16 cellular contexts compared by ENCODE assay signal in genomic region chr17:33240397-33240796, GRCh38. TPM values are rescaled to one million over a fixed set of nuclear protein-coding genes. Genes with fewer than 3 reads are reported as not detected.
DNase-seq lines count a peak whose midpoint lies in the region; ATAC-seq and TF ChIP-seq lines count a peak whose summit lies in the region.
"Had no signal": no experiment of that assay in that cellular context is flagged by ENCODE, and none has a peak within 500 bp of the region (broad histone marks: within the 10 kb centered on the region; RNA-seq: fewer than 3 reads in every experiment).

No MANE protein-coding gene starts in this region.

- H3K27ac Mint-ChIP-seq in glutamatergic neuron (ENCODE audit: unreplicated experiment): peak overlapping the region; percentile 49
- H3K27ac Mint-ChIP-seq: CD8-positive, alpha-beta T cell; HFFc6; IgD-negative memory B cell had no signal

- POLR2A ChIA-PET in SK-N-SH (lab: Yijun Ruan, JAX): no interaction called here

- H3K36me3 ChIP-seq in SK-N-SH (replicated peaks in 1 of 2; ENCODE audit: control insufficient read depth in 1 of 2, insufficient read depth in 2 of 2, low read length in 1 of 2): no peaks in the 10 kb centered on the region
- H3K36me3 ChIP-seq: BLaER1 treated with 17β-estradiol and CSF1 and Interleukin-3, amounts not matched to agents 10 nM and 100 nM had no signal

- H3K9me3 ChIP-seq in SK-N-SH: no peaks in the 10 kb centered on the region
- H3K9me3 ChIP-seq: BLaER1 treated with 17β-estradiol and CSF1 and Interleukin-3, amounts not matched to agents 10 nM and 100 nM had no signal

- H3K79me2 ChIP-seq in SK-N-SH (ENCODE audit: insufficient read depth): no peaks in the 10 kb centered on the region

- H3K4me1 ChIP-seq in SK-N-SH (ENCODE audit: control insufficient read depth in 1 of 2, insufficient read depth in 2 of 2, low read depth in 1 of 2, low read length in 1 of 2): peaks cover 5 to 19% of the 10 kb centered on the region in 2 experiments; a peak in 3 of 4 replicates
- H3K4me1 ChIP-seq: BLaER1 treated with 17β-estradiol and CSF1 and Interleukin-3, amounts not matched to agents 10 nM and 100 nM had no signal

- no peak overlapping the region for H3K27ac ChIP-seq in SK-N-SH (ENCODE audit: low read depth in 2 of 2, low read length in 1 of 2)
- H3K27ac ChIP-seq: BLaER1 treated with 17β-estradiol and CSF1 and Interleukin-3, amounts not matched to agents 10 nM and 100 nM had no signal

- no peak for ATAC-seq in SK-N-SH treated with all-trans-retinoic acid at 6 μM for 48 hours
- ATAC-seq: CD8-positive, alpha-beta T cell had no signal

- no peak for TF ChIP-seq EP300 in SK-N-SH (IDR thresholded peaks at IDR 0.05; ENCODE audit: borderline replicate concordance in 1 of 2, low read depth in 1 of 2, low read length in 1 of 2)

- H3K4me1 Mint-ChIP-seq in glutamatergic neuron (ENCODE audit: low read depth, unreplicated experiment): peaks cover 14% of the 10 kb centered on the region
- H3K4me1 Mint-ChIP-seq: IgD-negative memory B cell had no signal

- H3K9ac ChIP-seq in SK-N-SH: no peak overlapping the region
- H3K9ac ChIP-seq: BLaER1 treated with 17β-estradiol and CSF1 and Interleukin-3, amounts not matched to agents 10 nM and 100 nM had no signal

- H3K4me3 ChIP-seq in SK-N-SH (ENCODE audit: low read depth in 2 of 2, low read length in 1 of 2): no peak overlapping the region
- H3K4me3 ChIP-seq: BLaER1 treated with 17β-estradiol and CSF1 and Interleukin-3, amounts not matched to agents 10 nM and 100 nM had no signal

- H3F3A ChIP-seq in SK-N-SH (replicated peaks; ENCODE audit: insufficient read depth): peaks cover 6% of the 10 kb centered on the region

- in situ Hi-C loops in ACHN (cut with HindIII; ENCODE audit: low pct_ligation_motif_present, low pct_unique_long_range_greater_than_20kb, low sequenced_read_pairs): no loop called here

- H3K9me3 Mint-ChIP-seq in glutamatergic neuron (ENCODE audit: unreplicated experiment): peaks cover 3% of the 10 kb centered on the region
- H3K9me3 Mint-ChIP-seq: CD8-positive, alpha-beta T cell had no signal

- no peak for TF ChIP-seq RAD21 in SK-N-SH (IDR thresholded peaks at IDR 0.05; ENCODE audit: low read length)

- no peak overlapping the region for H3K4me3 Mint-ChIP-seq in glutamatergic neuron (ENCODE audit: unreplicated experiment)
- H3K4me3 Mint-ChIP-seq: CD8-positive, alpha-beta T cell; HFFc6; IgD-negative memory B cell had no signal

- no peak overlapping the region for H3K4me2 ChIP-seq in SK-N-SH
- H3K4me2 ChIP-seq: BLaER1 treated with 17β-estradiol and CSF1 and Interleukin-3, amounts not matched to agents 10 nM and 100 nM had no signal

- TF ChIP-seq CTCF in SK-N-SH (IDR thresholded peaks at IDR 0.05) (no peak), glutamatergic neuron (IDR thresholded peaks at IDR 0.05; ENCODE audit: partially characterized antibody, unreplicated experiment) (no peak)

- CTCF ChIA-PET in SK-N-SH (lab: Yijun Ruan, JAX): interaction anchor here (1.3 kb wide), 1 partner anchor 11 kb away, joined by 5 read pairs; no protein-coding TSS in a partner anchor

- DNase-seq in SK-N-SH: peak; percentile 30
- DNase-seq in NCI-H187 treated with DMSO at 0.1 percent for 48 hours (lab: John Stamatoyannopoulos, UW): peak; percentile 64
- DNase-seq in glutamatergic neuron: peak; percentile 39
- DNase-seq in HCEC 1CT: no peak
- no peak for DNase-seq in amniotic stem cell (lab: John Stamatoyannopoulos, UW)
- no peak for DNase-seq in ACHN
- DNase-seq: CD8-positive, alpha-beta T cell; H7; HFFc6; NCI-H146; NCI-H2081; NCI-H510A treated with DMSO at 0.1 percent for 48 hours had no signal

- H2AFZ ChIP-seq in SK-N-SH (ENCODE audit: low read depth): no peak overlapping the region

- WGBS in SK-N-SH (ENCODE audit: low lambda C conversion rate): 68% methylated on average over 6 of the region's 6 CpGs

- peaks cover 5% of the 10 kb centered on the region for H3K27me3 Mint-ChIP-seq in glutamatergic neuron (ENCODE audit: unreplicated experiment)

- H4K20me1 ChIP-seq in SK-N-SH (ENCODE audit: insufficient read depth): no peaks in the 10 kb centered on the region
- H4K20me1 ChIP-seq: BLaER1 treated with 17β-estradiol and CSF1 and Interleukin-3, amounts not matched to agents 10 nM and 100 nM had no signal

- H3K27me3 ChIP-seq in SK-N-SH (ENCODE audit: insufficient read depth): no peaks in the 10 kb centered on the region
- H3K27me3 ChIP-seq: BLaER1 treated with 17β-estradiol and CSF1 and Interleukin-3, amounts not matched to agents 10 nM and 100 nM had no signal

- H3K36me3 Mint-ChIP-seq in glutamatergic neuron (ENCODE audit: unreplicated experiment): no peaks in the 10 kb centered on the region
- H3K36me3 Mint-ChIP-seq: CD8-positive, alpha-beta T cell; IgD-negative memory B cell had no signal

- no peaks in the 10 kb centered on the region for H3K9me2 ChIP-seq in SK-N-SH

TF ChIP-seq in SK-N-SH, 30 proteins besides CTCF, POLR2A, EP300 and RAD21 (continues in another document):
- TF ChIP-seq NRF1 (IDR thresholded peaks at IDR 0.05; ENCODE audit: low read depth, low read length): no peak
- TF ChIP-seq REST (IDR thresholded peaks at IDR 0.05; ENCODE audit: low read depth, low read length): no peak
- no peak for TF ChIP-seq EZH2phosphoT487 (IDR thresholded peaks at IDR 0.05; ENCODE audit: borderline replicate concordance, low read depth)

TF ChIP-seq in SK-N-SH treated with all-trans-retinoic acid at 6 μM for 48 hours, 23 proteins besides CTCF, POLR2A, EP300 and RAD21:
- TF ChIP-seq ZNF8 (CRISPR knock-in tag; IDR thresholded peaks at IDR 0.05): no peak
- no peak for TF ChIP-seq ESRRG (CRISPR knock-in tag; IDR thresholded peaks at IDR 0.05)

RNA-seq across cellular contexts. Expression of gene ASIC2, which starts 52.7 kb away (rescaled TPM):
- polyA plus RNA-seq in SK-N-SH (2012; rRNA removed): 0.08 and 0.13 TPM in 2 replicates
- 0.05 and 0.09 TPM in 2 replicates for polyA plus RNA-seq in SK-N-SH (2012; cell fraction: cytosol; rRNA removed)
- 0.04 and 0.08 TPM in 2 replicates for polyA plus RNA-seq in SK-N-SH (2012; cell fraction: nucleus; rRNA removed)
- 0.74 TPM for total RNA-seq in glutamatergic neuron (ENCODE audit: unreplicated experiment)
- total RNA-seq: CD8-positive, alpha-beta T cell; HFFc6; T-helper 1 cell treated with Interleukin-12 subunit alpha and Interleukin-12 subunit beta and Interleukin-4 antibody, amounts not matched to agents 30 ng/mL and 1 ng/mL, for 36 hours had no signal
- polyA plus RNA-seq: IgD-negative memory B cell had no signal

Comparison
In these comparisons a context has a peak if more than half of its experiments do, and no peak if none do; other contexts are left out.
1. DNase-seq: peak in SK-N-SH (single experiment), NCI-H187 treated with DMSO at 0.1 percent for 48 hours (single experiment) and glutamatergic neuron (single experiment); none in HCEC 1CT (single experiment), amniotic stem cell (single experiment) and ACHN (single experiment).